18 cellular contexts compared by ENCODE assay signal in genomic region chr12:91786490-91787272, GRCh38.
DNase-seq lines count a peak whose midpoint lies in the region; ATAC-seq, FAIRE-seq and TF ChIP-seq lines count a peak whose summit lies in the region.
"Had no signal": no experiment of that assay in that cellular context is flagged by ENCODE, and none has a peak within 500 bp of the region (broad histone marks: within the 10 kb centered on the region; RNA-seq: fewer than 3 reads in every experiment).

No MANE protein-coding gene starts in this region.

- no peaks in the 10 kb centered on the region for H4K20me1 ChIP-seq in H1 (replicated peaks in 1 of 2; ENCODE audit: control insufficient read depth in 1 of 2, insufficient read depth in 2 of 2, low read length in 2 of 2)

- no peaks in the 10 kb centered on the region for H3K27me3 Mint-ChIP-seq in activated T-cell treated with anti-CD3 and anti-CD28 coated beads, Interleukin-2, amount 50 U/mL, for 72 hours (ENCODE audit: low read depth)

- H3K36me3 ChIP-seq in H1 (ENCODE audit: control insufficient read depth in 2 of 4, insufficient read depth in 4 of 4, low read length in 3 of 4) (no peaks in the 10 kb centered on the region), small intestine (ENCODE audit: control insufficient read depth in 2 of 2, insufficient read depth in 2 of 2, low read length in 2 of 2) (no peaks in the 10 kb centered on the region)
- H3K36me3 ChIP-seq: HAP-1, Peyer's patch had no signal

- H3K79me1 ChIP-seq in H1 (ENCODE audit: low read depth, low read length), result no peaks in the 10 kb centered on the region

- ATAC-seq in activated T-cell treated with anti-CD3 and anti-CD28 coated beads, Interleukin-2, amount 50 U/mL, for 72 hours (replicated peaks in 1 of 2), result no peak
- no peak for ATAC-seq in HG03095 (IDR thresholded peaks at IDR 0.05; ENCODE audit: unreplicated experiment)
- no peak for ATAC-seq in HG03280 (IDR thresholded peaks at IDR 0.05; ENCODE audit: unreplicated experiment)

- H3K23me2 ChIP-seq in H1 (ENCODE audit: low read depth, low read length), result no peaks in the 10 kb centered on the region

- no peak overlapping the region for H3K4ac ChIP-seq in H1 (replicated peaks; ENCODE audit: insufficient read length, low read depth, low read length)

- CTCF ChIA-PET in H1 (lab: Charles Lee; ENCODE audit: partially characterized antibody), result interaction anchor here (1.4 kb wide), 1 partner anchor 24 kb away, joined by 6 read pairs; no protein-coding TSS in a partner anchor

- H3K79me2 ChIP-seq in H1 (ENCODE audit: control insufficient read depth in 1 of 2, insufficient read depth in 2 of 2, low read length in 2 of 2), result no peaks in the 10 kb centered on the region

- no peak for TF ChIP-seq POLR2A in H1 (IDR thresholded peaks at IDR 0.05; ENCODE audit: control extremely low read depth in 1 of 2, low read depth in 2 of 2, low read length in 2 of 2)

- H3K4me3 ChIP-seq in H1 (ENCODE audit: extremely low read depth in 1 of 4, insufficient read depth in 2 of 4, low read depth in 3 of 4, low read length in 4 of 4) (no peak overlapping the region), small intestine (ENCODE audit: low read depth in 1 of 2, low read length in 2 of 2) (no peak overlapping the region)
- H3K4me3 ChIP-seq: HAP-1, Peyer's patch had no signal

- no peak overlapping the region for H3K27ac Mint-ChIP-seq in activated T-cell treated with anti-CD3 and anti-CD28 coated beads, Interleukin-2, amount 50 U/mL, for 72 hours

- no peak overlapping the region for H2BK12ac ChIP-seq in H1 (ENCODE audit: low read depth, low read length)

- H2BK5ac ChIP-seq in H1 (ENCODE audit: low read depth, low read length), result no peak overlapping the region

- no peak overlapping the region for H4K91ac ChIP-seq in H1 (replicated peaks; ENCODE audit: insufficient read length, low read length)

- no peak for TF ChIP-seq EP300 in H1 (IDR thresholded peaks at IDR 0.05; ENCODE audit: borderline replicate concordance in 1 of 2, low read depth in 2 of 2, low read length in 2 of 2)

- no peak for FAIRE-seq in H1 (lab: Jason Lieb, UNC)
- FAIRE-seq in small intestine (lab: Jason Lieb, UNC), result no peak
- FAIRE-seq: A204.1 had no signal

- no peak overlapping the region for H3K23ac ChIP-seq in H1 (ENCODE audit: insufficient read length)

- no peak for TF ChIP-seq RAD21 in H1 (IDR thresholded peaks at IDR 0.05 in 1 of 2, conservative IDR thresholded peaks at IDR 0.05 in 1 of 2; ENCODE audit: low read depth in 2 of 2, low read length in 2 of 2)

- H2BK20ac ChIP-seq in H1 (ENCODE audit: low read length), result no peak overlapping the region

- 93% methylated on average over 2 of the region's 2 CpGs; no CpG with 5 or more reads in 1 of the 2 experiments for WGBS in H1 (ENCODE audit: extremely low coverage in 1 of 2, insufficient coverage in 1 of 2, insufficient read length in 1 of 2, insufficient replicate concordance in 2 of 2, low coverage in 1 of 2, low lambda C conversion rate in 2 of 2, missing lambda C conversion rate in 1 of 2), 2 experiments
- WGBS in small intestine, 3 donors, result 39 to 72% (median 57%) methylated on average over 2 of the region's 2 CpGs

- no peak overlapping the region for H4K8ac ChIP-seq in H1 (ENCODE audit: extremely low read depth, insufficient read depth, low read length)

- no peak overlapping the region for H2BK15ac ChIP-seq in H1 (ENCODE audit: low read length)

- H2AK5ac ChIP-seq in H1 (ENCODE audit: low read depth, low read length), result no peak overlapping the region

- peak overlapping the region; percentile 41; the same call in 1 of the 2 replicates for H2AFZ ChIP-seq in H1 (ENCODE audit: low read length)

- H2BK120ac ChIP-seq in H1 (replicated peaks; ENCODE audit: low read depth, low read length), result no peak overlapping the region

- H3K4me1 Mint-ChIP-seq in activated T-cell treated with anti-CD3 and anti-CD28 coated beads, Interleukin-2, amount 50 U/mL, for 72 hours (ENCODE audit: low read depth), result peaks cover 24% of the 10 kb centered on the region

- H3K18ac ChIP-seq in H1 (ENCODE audit: extremely low read depth, low read length), result no peak overlapping the region

- H3K56ac ChIP-seq in H1 (replicated peaks; ENCODE audit: insufficient read length, low read depth, low read length), result no peak overlapping the region

- peak overlapping the region; percentile 15 to 54 for H3K4me3 Mint-ChIP-seq in activated T-cell treated with anti-CD3 and anti-CD28 coated beads, Interleukin-2, amount 50 U/mL, for 72 hours

- H3K27me3 ChIP-seq in H1 (replicated peaks in 1 of 4; ENCODE audit: control insufficient read depth in 3 of 4, extremely low read depth in 1 of 4, insufficient read depth in 3 of 4, low read length in 3 of 4) (no peaks in the 10 kb centered on the region), small intestine (ENCODE audit: control insufficient read depth in 2 of 2, insufficient read depth in 2 of 2, low read length in 2 of 2) (no peaks in the 10 kb centered on the region)
- H3K27me3 ChIP-seq: Peyer's patch had no signal

- no peak overlapping the region for H3K14ac ChIP-seq in H1 (ENCODE audit: insufficient read length)

- no peak overlapping the region for H3K4me2 ChIP-seq in H1 (ENCODE audit: insufficient read depth in 1 of 2, low read depth in 2 of 2, low read length in 2 of 2)

- DNase-seq in activated T-cell treated with anti-CD3 and anti-CD28 coated beads, Interleukin-2, amount 50 U/mL, for 72 hours, result no peak
- DNase-seq in activated T-cell treated with anti-CD3 and anti-CD28 coated beads, Interleukin-2, amount 50 U/mL, for 48 hours, result no peak
- DNase-seq in NCI-H146 (lab: John Stamatoyannopoulos, UW) (peak; percentile 40), H1 (ENCODE audit: low read depth in 1 of 2, low spot score in 2 of 2) (no peak), small intestine (peak; percentile 16), T-helper 1 cell (no peak)
- DNase-seq: DMS53, IMR-90, Kasumi-1, NCI-H2081 treated with DMSO at 0.1 percent for 48 hours, NCI-H345, NCI-H774, Peyer's patch, SHP77 treated with DMSO at 0.1 percent for 48 hours had no signal

- POLR2A ChIA-PET in H1 (lab: Charles Lee; ENCODE audit: partially characterized antibody), result no interaction called here

- no peak overlapping the region for H4K5ac ChIP-seq in H1 (ENCODE audit: insufficient read length, low read depth, low read length)

- H3K9me3 Mint-ChIP-seq in activated T-cell treated with anti-CD3 and anti-CD28 coated beads, Interleukin-2, amount 50 U/mL, for 72 hours, result peaks cover 2 to 3% of the 10 kb centered on the region in 2 donors

- no peaks in the 10 kb centered on the region for H3K36me3 Mint-ChIP-seq in activated T-cell treated with anti-CD3 and anti-CD28 coated beads, Interleukin-2, amount 50 U/mL, for 72 hours (ENCODE audit: insufficient read depth in 2 of 2)

- no peak overlapping the region for H3K9ac ChIP-seq in H1 (replicated peaks in 1 of 4; ENCODE audit: extremely low read depth in 1 of 4, low read depth in 3 of 4, low read length in 3 of 4)

- H3K27ac ChIP-seq in H1 (ENCODE audit: low read depth, low read length), result no peak overlapping the region
- H3K27ac ChIP-seq in small intestine (ENCODE audit: low read depth in 1 of 2, low read length in 1 of 2), result no peak overlapping the region
- H3K27ac ChIP-seq: Peyer's patch had no signal

- H3K4me1 ChIP-seq in H1 (replicated peaks in 1 of 4; ENCODE audit: control insufficient read depth in 3 of 4, insufficient read depth in 4 of 4, low read length in 3 of 4) (peaks cover 0 to 2% (median 0%) of the 10 kb centered on the region in 4 experiments; a peak in 1 of 7 replicates), small intestine (ENCODE audit: control insufficient read depth in 2 of 2, insufficient read depth in 1 of 2, low read depth in 1 of 2, low read length in 1 of 2) (no peaks in the 10 kb centered on the region)
- H3K4me1 ChIP-seq: Peyer's patch had no signal

- no peaks in the 10 kb centered on the region for H3K9me3 ChIP-seq in H1 (ENCODE audit: insufficient read depth in 2 of 2, low read depth in 1 of 2, low read length in 1 of 2)
- no peaks in the 10 kb centered on the region for H3K9me3 ChIP-seq in small intestine (ENCODE audit: control insufficient read depth, low read depth)
- H3K9me3 ChIP-seq: HAP-1, Peyer's patch had no signal

- no peak for TF ChIP-seq CTCF in H1 (IDR thresholded peaks at IDR 0.05; ENCODE audit: control extremely low read depth in 1 of 3, insufficient read depth in 1 of 3, low read depth in 1 of 3, low read length in 3 of 3)

TF ChIP-seq in H1, 55 proteins besides CTCF, POLR2A, EP300 and RAD21:
- no peak for TF ChIP-seq NANOG (IDR thresholded peaks at IDR 0.05; ENCODE audit: insufficient read depth, low read depth, low read length, poor library complexity, severe bottlenecking)
- no peak for TF ChIP-seq TEAD4 (IDR thresholded peaks at IDR 0.05; ENCODE audit: low read depth, low read length)
- TF ChIP-seq MAFK (IDR thresholded peaks at IDR 0.05; ENCODE audit: low read depth, low read length), result no peak
- no peak for TF ChIP-seq TCF12 (IDR thresholded peaks at IDR 0.05; ENCODE audit: low read depth, low read length)
- TF ChIP-seq GTF2F1 (IDR thresholded peaks at IDR 0.05; ENCODE audit: borderline replicate concordance, low read depth, low read length), result no peak
- TF ChIP-seq POU5F1 (IDR thresholded peaks at IDR 0.05; ENCODE audit: low read depth, low read length), result no peak

Comparison
In these comparisons a context has a peak if more than half of its experiments do, and no peak if none do; other contexts are left out.
1. DNase-seq: peak in NCI-H146 (single experiment) and small intestine (single experiment); none in activated T-cell treated with anti-CD3 and anti-CD28 coated beads, Interleukin-2, amount 50 U/mL, for 72 hours (0 of 2), activated T-cell treated with anti-CD3 and anti-CD28 coated beads, Interleukin-2, amount 50 U/mL, for 48 hours (0 of 2), H1 (0 of 2) and T-helper 1 cell (0 of 5).